ENCODE assay signal across 20 cellular contexts in the genomic region with DNA sequence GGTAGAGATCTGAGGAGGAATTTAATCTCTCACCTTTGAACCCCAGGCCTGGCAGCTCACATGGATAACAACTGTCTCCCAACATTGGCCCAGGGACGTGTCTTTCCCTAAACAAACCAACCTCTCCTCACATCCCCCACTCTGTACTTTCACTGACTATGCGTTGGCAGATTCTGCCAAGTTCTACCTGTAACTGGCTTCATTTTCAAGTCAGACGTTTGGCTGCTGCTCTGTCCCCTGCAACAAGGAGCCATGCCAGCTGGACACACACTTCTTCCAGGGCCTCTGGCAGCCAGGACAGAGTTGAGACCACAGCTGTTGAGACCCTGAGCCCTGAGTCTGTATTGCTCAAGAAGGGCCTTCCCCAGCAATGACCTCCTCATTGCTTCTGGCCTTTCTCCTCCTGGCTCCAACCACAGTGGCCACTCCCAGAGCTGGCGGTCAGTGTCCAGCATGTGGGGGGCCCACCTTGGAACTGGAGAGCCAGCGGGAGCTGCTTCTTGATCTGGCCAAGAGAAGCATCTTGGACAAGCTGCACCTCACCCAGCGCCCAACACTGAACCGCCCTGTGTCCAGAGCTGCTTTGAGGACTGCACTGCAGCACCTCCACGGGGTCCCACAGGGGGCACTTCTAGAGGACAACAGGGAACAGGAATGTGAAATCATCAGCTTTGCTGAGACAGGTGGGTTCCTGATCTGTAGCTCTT. TPM values are rescaled to one million over a fixed set of nuclear protein-coding genes. Genes with fewer than 3 reads are reported as not detected.
DNase-seq lines count a peak whose midpoint lies in the region; ATAC-seq and TF ChIP-seq lines count a peak whose summit lies in the region.
"Had no signal": no experiment of that assay in that cellular context is flagged by ENCODE, and none has a peak within 500 bp of the region (broad histone marks: within the 10 kb centered on the region; RNA-seq: fewer than 3 reads in every experiment).

A gene with protein sequence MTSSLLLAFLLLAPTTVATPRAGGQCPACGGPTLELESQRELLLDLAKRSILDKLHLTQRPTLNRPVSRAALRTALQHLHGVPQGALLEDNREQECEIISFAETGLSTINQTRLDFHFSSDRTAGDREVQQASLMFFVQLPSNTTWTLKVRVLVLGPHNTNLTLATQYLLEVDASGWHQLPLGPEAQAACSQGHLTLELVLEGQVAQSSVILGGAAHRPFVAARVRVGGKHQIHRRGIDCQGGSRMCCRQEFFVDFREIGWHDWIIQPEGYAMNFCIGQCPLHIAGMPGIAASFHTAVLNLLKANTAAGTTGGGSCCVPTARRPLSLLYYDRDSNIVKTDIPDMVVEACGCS (plus strand): TSS at position 268 of the 707 bp plus-strand sequence. CDS start 103 bp downstream, at position 371.

- H2AK5ac ChIP-seq in IMR-90 (ENCODE audit: low read depth, low read length), result no peak within 1 kb of the TSS

- H4K91ac ChIP-seq in IMR-90 (ENCODE audit: insufficient read depth, low read depth, low read length), result no peak within 1 kb of the TSS

- H3K56ac ChIP-seq in IMR-90 (ENCODE audit: extremely low read depth, insufficient read depth, low read length), result no peak within 1 kb of the TSS

- no peak for TF ChIP-seq RAD21 in IMR-90 (IDR thresholded peaks at IDR 0.05; ENCODE audit: low read length)

- H3K79me1 ChIP-seq in IMR-90 (ENCODE audit: low read depth in 1 of 2, low read length in 2 of 2), result peaks cover 6 to 9% of the 10 kb centered on the region in 2 experiments

- ATAC-seq in IMR-90 (ENCODE audit: low read depth) (no peak), T-cell (replicated peaks in 1 of 4) (no peak), HG02642 (IDR thresholded peaks at IDR 0.05; ENCODE audit: poor library complexity, unreplicated experiment) (no peak)
- ATAC-seq: PC-3, right cardiac atrium had no signal

- in situ Hi-C loops in IMR-90 (cut with MboI; ENCODE audit: low sequenced_read_pairs), result no loop called here

- CTCF ChIA-PET in IMR-90 (lab: Yijun Ruan, JAX), result interaction anchor here (0.8 kb wide), 1 partner anchor 18 kb away, joined by 3 read pairs; no protein-coding TSS in a partner anchor
- CTCF ChIA-PET in T-cell (lab: Charles Lee), result interaction anchor here (0.6 to 0.7 kb wide), 2 partner anchors 29 to 1077 kb away, joined by 3 read pairs; no protein-coding TSS in a partner anchor
- CTCF ChIA-PET in RWPE1 (lab: Yijun Ruan, JAX), result interaction anchor here (0.6 kb wide), 1 partner anchor 14 kb away, joined by 4 read pairs; no protein-coding TSS in a partner anchor

- no peak within 1 kb of the TSS for H3K4me3 ChIP-seq in IMR-90 (ENCODE audit: insufficient read depth, low read depth, low read length)
- no peak within 1 kb of the TSS for H3K4me3 ChIP-seq in hepatocyte
- H3K4me3 ChIP-seq in osteoblast (ENCODE audit: insufficient read depth, low read length), result no peak within 1 kb of the TSS

- peaks cover 4% of the 10 kb centered on the region for H3K79me2 ChIP-seq in hepatocyte
- H3K79me2 ChIP-seq in osteoblast (ENCODE audit: insufficient read depth, low read length), result peaks cover 9% of the 10 kb centered on the region

- H3K4ac ChIP-seq in IMR-90 (ENCODE audit: low read depth, low read length), result no peak within 1 kb of the TSS

- H2AFZ ChIP-seq in IMR-90 (replicated peaks; ENCODE audit: low read length, poor library complexity) (peak within 1 kb of the TSS; percentile 73), hepatocyte (no peak within 1 kb of the TSS), osteoblast (ENCODE audit: low read length) (peak within 1 kb of the TSS; percentile 62)

- H2BK5ac ChIP-seq in IMR-90 (ENCODE audit: low read depth, low read length, poor library complexity, severe bottlenecking), result no peak within 1 kb of the TSS

- no peaks in the 10 kb centered on the region for H3K9me2 ChIP-seq in hepatocyte (replicated peaks; ENCODE audit: insufficient read depth)

- H2BK15ac ChIP-seq in IMR-90 (ENCODE audit: low read depth, low read length), result no peak within 1 kb of the TSS

- H3K36me3 ChIP-seq in IMR-90 (ENCODE audit: control insufficient read depth, insufficient read depth, low read length) (no peaks in the 10 kb centered on the region), hepatocyte (replicated peaks; ENCODE audit: insufficient read depth, low read depth) (no peaks in the 10 kb centered on the region), osteoblast (ENCODE audit: insufficient read depth, low read length) (no peaks in the 10 kb centered on the region)

- no TSS peak for BruUV-seq in IMR-90 (replicated peaks; lab: Mats Ljungman, UMichigan)

- intact Hi-C loops in IMR-90 (cut with micrococcal nuclease), result loop anchor here (5.0 kb wide), 1 partner anchor 127 kb away; no protein-coding TSS in a partner anchor

- TF ChIP-seq POLR2A in IMR-90 (IDR thresholded peaks at IDR 0.05; ENCODE audit: low read depth, low read length), result no peak

- H3K4me1 Mint-ChIP-seq in T-cell, result peaks cover 18 to 25% (median 23%) of the 10 kb centered on the region in 3 donors

- DNase-seq in IMR-90 (no peak), T-cell (no peak), hepatocyte (ENCODE audit: low spot score) (no peak), osteoblast (ENCODE audit: insufficient read length, low spot score, missing footprints) (no peak), DMS79 treated with DMSO at 0.1 percent for 48 hours (lab: John Stamatoyannopoulos, UW) (no peak), RWPE1 (ENCODE audit: low spot score) (no peak)
- DNase-seq: activated CD4-positive, CD25-positive, alpha-beta regulatory T cell treated with anti-CD3 and anti-CD28 coated beads, Interleukin-2, amount 50 U/mL, for 72 hours; activated gamma-delta T cell; KG1; NCI-H1436; NCI-H446; PC-3; right cardiac atrium; stimulated activated CD4-positive, alpha-beta T cell treated with anti-CD3 and anti-CD28 coated beads, Interleukin-4, amount 100 ng/mL, for 1 hour; stimulated activated naive CD4-positive, alpha-beta T cell had no signal

- H3K27me3 Mint-ChIP-seq in T-cell, result no peaks in the 10 kb centered on the region

- H3K4me2 ChIP-seq in IMR-90 (ENCODE audit: low read depth, low read length) (no peak within 1 kb of the TSS), hepatocyte (no peak within 1 kb of the TSS), osteoblast (ENCODE audit: insufficient read depth, low read length) (no peak within 1 kb of the TSS)

- dilution Hi-C loops in IMR-90 (cut with HindIII; ENCODE audit: low sequenced_read_pairs, unreplicated experiment), result no loop called here

- H3K4me3 Mint-ChIP-seq in T-cell, result peak within 1 kb of the TSS in 1 of 3 donors; percentile 17
- H3K4me3 Mint-ChIP-seq: CD14-positive monocyte had no signal

- H3K9me3 ChIP-seq in IMR-90 (ENCODE audit: control insufficient read depth, insufficient read depth, low read length), result no peaks in the 10 kb centered on the region
- H3K9me3 ChIP-seq in hepatocyte (ENCODE audit: low read depth), result no peaks in the 10 kb centered on the region
- no peaks in the 10 kb centered on the region for H3K9me3 ChIP-seq in osteoblast (ENCODE audit: low read depth, low read length)

- no peak within 1 kb of the TSS for H3K14ac ChIP-seq in IMR-90 (replicated peaks; ENCODE audit: low read depth, low read length)

- no peak within 1 kb of the TSS for H4K8ac ChIP-seq in IMR-90 (ENCODE audit: low read depth in 2 of 2, low read length in 2 of 2)

- no peak within 1 kb of the TSS for H2BK120ac ChIP-seq in IMR-90 (ENCODE audit: low read depth, low read length)

- H3K18ac ChIP-seq in IMR-90 (ENCODE audit: low read depth, low read length), result no peak within 1 kb of the TSS

- H3K27ac Mint-ChIP-seq in T-cell, result peak within 1 kb of the TSS; percentile 72 to 74

- H3K9ac ChIP-seq in IMR-90 (ENCODE audit: low read depth, low read length), result no peak within 1 kb of the TSS

- no peaks in the 10 kb centered on the region for H3K27me3 ChIP-seq in IMR-90 (ENCODE audit: control insufficient read depth, insufficient read depth, low read length)
- no peaks in the 10 kb centered on the region for H3K27me3 ChIP-seq in hepatocyte
- no peaks in the 10 kb centered on the region for H3K27me3 ChIP-seq in osteoblast (ENCODE audit: insufficient read depth, low read length)

- no peaks in the 10 kb centered on the region for H3K36me3 Mint-ChIP-seq in T-cell
- H3K36me3 Mint-ChIP-seq: CD14-positive monocyte had no signal

- H2AK9ac ChIP-seq in IMR-90 (replicated peaks; ENCODE audit: low read depth, low read length, poor library complexity), result no peak within 1 kb of the TSS

- no peaks in the 10 kb centered on the region for H3K4me1 ChIP-seq in IMR-90 (ENCODE audit: control insufficient read depth, insufficient read depth, low read length)
- peaks cover 9% of the 10 kb centered on the region for H3K4me1 ChIP-seq in hepatocyte (ENCODE audit: insufficient read depth)
- H3K4me1 ChIP-seq in osteoblast (ENCODE audit: insufficient read depth, low read length), result peaks cover 6% of the 10 kb centered on the region

- H4K5ac ChIP-seq in IMR-90 (ENCODE audit: low read depth, low read length), result no peak within 1 kb of the TSS

- POLR2A ChIA-PET in IMR-90 (lab: Charles Lee; ENCODE audit: unreplicated experiment) (no interaction called here), T-cell (lab: Charles Lee) (interaction anchor here in 1 of 2 donors (0.7 kb wide), 1 partner anchor 54 kb away, joined by 3 read pairs; no protein-coding TSS in a partner anchor), RWPE1 (lab: Yijun Ruan, JAX; ENCODE audit: low non-redundant PET) (interaction anchor here (0.5 kb wide), 1 partner anchor 9 kb away, joined by 4 read pairs; no protein-coding TSS in a partner anchor)

- H3K9me1 ChIP-seq in IMR-90 (ENCODE audit: insufficient read depth, low read length), result no peaks in the 10 kb centered on the region

- H3K9me3 Mint-ChIP-seq in T-cell, result no peaks in the 10 kb centered on the region

- no peak within 1 kb of the TSS for H2BK20ac ChIP-seq in IMR-90 (ENCODE audit: low read depth, low read length)

- H3K23ac ChIP-seq in IMR-90 (ENCODE audit: low read depth, low read length), result no peak within 1 kb of the TSS

- WGBS in IMR-90 (ENCODE audit: extremely low coverage in 2 of 2, insufficient read length in 1 of 2), 2 experiments, result 94% methylated on average over 2 of the region's 8 CpGs; no CpG with 5 or more reads in 1 of the 2 experiments
- WGBS in hepatocyte (ENCODE audit: low lambda C conversion rate, missing lambda C conversion rate), result 72% methylated on average over 8 of the region's 8 CpGs

- H3K27ac ChIP-seq in IMR-90 (ENCODE audit: insufficient read depth, low read length), result no peak within 1 kb of the TSS
- H3K27ac ChIP-seq in hepatocyte, result peak within 1 kb of the TSS; percentile 14
- no peak within 1 kb of the TSS for H3K27ac ChIP-seq in osteoblast (ENCODE audit: low read depth, low read length)
- H3K27ac ChIP-seq in RWPE1, result no peak within 1 kb of the TSS

- TF ChIP-seq CTCF in IMR-90 (conservative IDR thresholded peaks at IDR 0.05; ENCODE audit: low read depth, low read length) (no peak), hepatocyte (IDR thresholded peaks at IDR 0.05; ENCODE audit: poor library complexity) (no peak), osteoblast (IDR thresholded peaks at IDR 0.05; ENCODE audit: extremely low read depth, low read depth, low read length) (no peak), RWPE1 (conservative IDR thresholded peaks at IDR 0.05; ENCODE audit: low read depth) (no peak)

- H4K20me1 ChIP-seq in IMR-90 (ENCODE audit: insufficient read depth, low read length) (no peaks in the 10 kb centered on the region), hepatocyte (ENCODE audit: insufficient read depth, poor library complexity, severe bottlenecking) (no peaks in the 10 kb centered on the region), osteoblast (ENCODE audit: insufficient read depth, low read length) (no peaks in the 10 kb centered on the region)

RNA-seq across cellular contexts. Expression of the gene that starts here (rescaled TPM):
- total RNA-seq in IMR-90 (2012; rRNA removed) (not detected in 2 replicates), T-cell (under 1 TPM in 3 of 5 donors, not detected in 2; 0.13 to 0.23 (median 0.18) TPM), hepatocyte (1.3 and 1.8 TPM in 2 replicates), osteoblast (not detected in 2 replicates)
- polyA plus RNA-seq in IMR-90 (2012; rRNA removed) (0.06 and 0.09 TPM in 2 replicates), hepatocyte (1.5 and 3.4 TPM in 2 replicates)
- polyA plus RNA-seq in IMR-90 (2012; cell fraction: cytosol; rRNA removed), result 0.02 and 0.03 TPM in 2 replicates
- polyA plus RNA-seq in IMR-90 (2012; cell fraction: nucleus; rRNA removed; ENCODE audit: low replicate concordance), result 0.08 and 0.10 TPM in 2 replicates
- total RNA-seq: cardiac septum, G401, kidney epithelial cell, PC-3, right cardiac atrium had no signal
- polyA plus RNA-seq: CD14-positive monocyte, right cardiac atrium had no signal
